3 cellular contexts compared by ENCODE assay signal in genomic region chr5:83708170-83708569, GRCh38.
TF ChIP-seq lines count a peak whose summit lies in the region.

No MANE protein-coding gene starts in this region.

TF ChIP-seq in HEK293, 187 proteins besides CTCF, POLR2A, EP300 and RAD21:
- TF ChIP-seq ZNF146 (tag by site-specific recombination; IDR thresholded peaks at IDR 0.05) (peak; percentile 54; the same call in 1 of the 2 replicates), GLIS1 (tag by site-specific recombination; IDR thresholded peaks at IDR 0.05) (no peak)

TF ChIP-seq in K562, 482 proteins besides CTCF, POLR2A, EP300 and RAD21:
- no peak for TF ChIP-seq CBX5 (IDR thresholded peaks at IDR 0.05; ENCODE audit: borderline replicate concordance, low read depth)
- no peak for TF ChIP-seq GTF3C2 (IDR thresholded peaks at IDR 0.05; ENCODE audit: borderline replicate concordance, extremely low read depth, insufficient read length)
- TF ChIP-seq BRD4 (IDR thresholded peaks at IDR 0.05) = no peak
- TF ChIP-seq ZNF146 (CRISPR knock-in tag; IDR thresholded peaks at IDR 0.05; ENCODE audit: unreplicated experiment) = peak; percentile 24
- no peak for TF ChIP-seq POLR2AphosphoS2 (IDR thresholded peaks at IDR 0.05; ENCODE audit: low read length)

TF ChIP-seq in H1, 55 proteins besides CTCF, POLR2A, EP300 and RAD21:
- TF ChIP-seq SP4 (IDR thresholded peaks at IDR 0.05; ENCODE audit: low read length) = no peak
- peak; percentile 56; the same call in 1 of the 2 replicates for TF ChIP-seq KDM1A (IDR thresholded peaks at IDR 0.05; ENCODE audit: borderline replicate concordance, low read length)
